In genomic region chr17:17807440-17807839, GRCh38 we compare ENCODE assay signal across 27 cellular contexts. TPM values are rescaled to one million over a fixed set of nuclear protein-coding genes. Genes with fewer than 3 reads are reported as not detected.
DNase-seq lines count a peak whose midpoint lies in the region; ATAC-seq and TF ChIP-seq lines count a peak whose summit lies in the region.
"Had no signal": no experiment of that assay in that cellular context is flagged by ENCODE, and none has a peak within 500 bp of the region (broad histone marks: within the 10 kb centered on the region; RNA-seq: fewer than 3 reads in every experiment).

No MANE protein-coding gene starts in this region.

- H3K9ac ChIP-seq in SK-N-MC (ENCODE audit: insufficient read length) = no peak overlapping the region

- H3K4me3 ChIP-seq in SK-N-MC (no peak overlapping the region), psoas muscle (no peak overlapping the region), upper lobe of right lung (no peak overlapping the region)
- H3K4me3 ChIP-seq: prostate gland, sigmoid colon, transverse colon had no signal

- H3K27me3 ChIP-seq in psoas muscle (ENCODE audit: insufficient read depth in 3 of 3, low read length in 2 of 3) (no peaks in the 10 kb centered on the region), upper lobe of right lung (no peaks in the 10 kb centered on the region)
- H3K27me3 ChIP-seq: foreskin keratinocyte, sigmoid colon, transverse colon had no signal

- TF ChIP-seq CTCF in 22Rv1 (IDR thresholded peaks at IDR 0.05) = no peak
- TF ChIP-seq CTCF in C4-2B (conservative IDR thresholded peaks at IDR 0.05) = no peak
- no peak for TF ChIP-seq CTCF in psoas muscle (IDR thresholded peaks at IDR 0.05)
- no peak for TF ChIP-seq CTCF in upper lobe of right lung (IDR thresholded peaks at IDR 0.05)

- WGBS in psoas muscle, 3 donors = 86 to 98% (median 86%) methylated on average over 5 of the region's 5 CpGs

- DNase-seq in SK-N-MC (ENCODE audit: low read depth, low spot score) (no peak), left lobe of liver (ENCODE audit: low spot score) (peak; percentile 77), psoas muscle (no peak), NCI-H187 treated with DMSO at 0.1 percent for 48 hours (lab: John Stamatoyannopoulos, UW) (no peak), upper lobe of right lung (no peak)
- DNase-seq: activated B cell treated with CpG ODN at 0.5 μM for 24 hours; activated CD4-positive, alpha-beta T cell treated with anti-CD3 and anti-CD28 coated beads, Interleukin-2, amount 50 U/mL, for 1 hour; DMS79; effector memory CD4-positive, alpha-beta T cell; foreskin keratinocyte; HCEC 1CT; head of caudate nucleus; islet precursor cell; left ventricle myocardium superior; naive thymus-derived CD4-positive, alpha-beta T cell; NCI-H146; NCI-H748 treated with DMSO at 0.1 percent for 48 hours; occipital lobe; sigmoid colon; stimulated activated CD4-positive, alpha-beta T cell treated with anti-CD3 and anti-CD28 coated beads, Interleukin-12 subunit alpha, Interleukin-12 subunit beta, amount 100 ng/mL, for 4 hours; stimulated activated CD4-positive, alpha-beta T cell treated with anti-CD3 and anti-CD28 coated beads, Interleukin-4, amount 100 ng/mL, for 1 hour; T-helper 1 cell; transverse colon had no signal

- H3K9me3 ChIP-seq in SK-N-MC (ENCODE audit: low read depth, low read length) (no peaks in the 10 kb centered on the region), psoas muscle (no peaks in the 10 kb centered on the region), upper lobe of right lung (no peaks in the 10 kb centered on the region)
- H3K9me3 ChIP-seq: prostate gland, sigmoid colon, transverse colon had no signal

- ATAC-seq in left lobe of liver (peak; percentile 30), psoas muscle (no peak), GM19035 (IDR thresholded peaks at IDR 0.05; ENCODE audit: unreplicated experiment) (no peak), upper lobe of right lung (no peak)
- ATAC-seq: foreskin keratinocyte; left ventricle myocardium superior; naive thymus-derived CD4-positive, alpha-beta T cell had no signal

- H3K36me3 ChIP-seq in SK-N-MC (ENCODE audit: insufficient read depth, low read length) (peaks cover 17% of the 10 kb centered on the region; the same call in 1 of the 2 replicates), psoas muscle (ENCODE audit: insufficient read depth in 1 of 2, low read depth in 1 of 2) (peaks cover 0 to 22% of the 10 kb centered on the region in 2 donors), upper lobe of right lung (peaks cover 23% of the 10 kb centered on the region)
- H3K36me3 ChIP-seq: prostate gland, transverse colon had no signal

- peaks cover 12% of the 10 kb centered on the region for H3K4me1 ChIP-seq in psoas muscle
- peaks cover 5% of the 10 kb centered on the region for H3K4me1 ChIP-seq in upper lobe of right lung
- H3K4me1 ChIP-seq: foreskin keratinocyte had no signal

- H3K27ac ChIP-seq in 22Rv1 (peak overlapping the region; percentile 95), C4-2B (peak overlapping the region; percentile 7), SK-N-MC (peak overlapping the region; percentile 4; the same call in 1 of the 2 replicates), psoas muscle (no peak overlapping the region), upper lobe of right lung (no peak overlapping the region)
- H3K27ac ChIP-seq: foreskin keratinocyte, prostate gland, transverse colon had no signal

- intact Hi-C loops in psoas muscle (cut with DNase I) (no loop called here), upper lobe of right lung (cut with DNase I) (no loop called here)

RNA-seq across cellular contexts. Expression of gene SREBF1, which starts 29.3 kb away (rescaled TPM):
- 220 TPM for total RNA-seq in left lobe of liver
- 10 to 100 TPM; 16.1 to 43.0 (median 31.1) TPM for total RNA-seq in psoas muscle
- polyA plus RNA-seq in psoas muscle = 10 to 100 TPM in 2 of 3 donors, 1 to 10 TPM in 1; 6.2 to 19.2 (median 17.7) TPM
- 80.8 TPM for total RNA-seq in upper lobe of right lung

Comparison
In these comparisons a context has a peak if more than half of its experiments do, and no peak if none do; other contexts are left out.
1. H3K27ac ChIP-seq: peak in 22Rv1 (single experiment), C4-2B (single experiment) and SK-N-MC (single experiment); none in psoas muscle (single experiment) and upper lobe of right lung (single experiment).